In the genomic region with DNA sequence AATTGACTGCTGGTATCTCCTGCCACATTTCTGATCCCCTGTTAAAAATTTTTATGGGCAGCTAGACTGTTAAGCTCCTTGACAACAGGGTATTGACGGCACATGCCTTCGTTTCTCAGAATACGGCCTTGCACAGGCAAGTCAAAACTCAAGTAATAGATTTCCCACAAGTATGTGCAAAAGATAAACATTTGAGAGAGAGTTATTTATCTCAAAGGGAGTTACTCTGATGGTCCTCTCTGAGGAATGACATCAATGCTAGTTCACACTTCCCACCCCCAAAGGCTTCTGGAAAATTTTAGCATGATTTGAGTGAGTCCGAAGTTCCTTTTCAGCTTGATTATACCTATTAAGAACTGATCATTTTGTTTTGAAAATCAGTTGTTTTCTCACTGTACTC, we compare ENCODE assay signal across 16 cellular contexts.
DNase-seq lines count a peak whose midpoint lies in the region; ATAC-seq and TF ChIP-seq lines count a peak whose summit lies in the region.
"Had no signal": no experiment of that assay in that cellular context is flagged by ENCODE, and none has a peak within 500 bp of the region (broad histone marks: within the 10 kb centered on the region; RNA-seq: fewer than 3 reads in every experiment).

No MANE protein-coding gene starts in this region.

- H3K36me3 ChIP-seq in IMR-90 (ENCODE audit: control insufficient read depth, insufficient read depth, low read length) (no peaks in the 10 kb centered on the region), esophagus muscularis mucosa (no peaks in the 10 kb centered on the region), smooth muscle cell (ENCODE audit: low read depth) (no peaks in the 10 kb centered on the region)

- no peak overlapping the region for H4K91ac ChIP-seq in IMR-90 (ENCODE audit: insufficient read depth, low read depth, low read length)

- H3K4me1 ChIP-seq in IMR-90 (ENCODE audit: control insufficient read depth, insufficient read depth, low read length) (peaks cover 5% of the 10 kb centered on the region), esophagus muscularis mucosa (peaks cover 0 to 16% (median 7%) of the 10 kb centered on the region in 4 donors), smooth muscle cell (ENCODE audit: low read depth) (no peaks in the 10 kb centered on the region)
- H3K4me1 ChIP-seq: Caco-2 had no signal

- no peaks in the 10 kb centered on the region for H3K9me3 Mint-ChIP-seq in glutamatergic neuron (ENCODE audit: unreplicated experiment)

- H3K4me3 ChIP-seq in IMR-90 (ENCODE audit: insufficient read depth, low read depth, low read length), result no peak overlapping the region
- no peak overlapping the region for H3K4me3 ChIP-seq in esophagus muscularis mucosa
- H3K4me3 ChIP-seq in smooth muscle cell, result no peak overlapping the region

- no peaks in the 10 kb centered on the region for H3K9me1 ChIP-seq in IMR-90 (ENCODE audit: insufficient read depth, low read length)

- H3K18ac ChIP-seq in IMR-90 (ENCODE audit: low read depth, low read length), result no peak overlapping the region; the same call in 1 of the 2 replicates

- no peak overlapping the region for H3K27ac Mint-ChIP-seq in glutamatergic neuron (ENCODE audit: unreplicated experiment)
- H3K27ac Mint-ChIP-seq: CD4-positive, alpha-beta T cell; HFFc6 had no signal

- H4K20me1 ChIP-seq in IMR-90 (ENCODE audit: insufficient read depth, low read length) (no peaks in the 10 kb centered on the region), smooth muscle cell (ENCODE audit: low read depth) (no peaks in the 10 kb centered on the region)

- H3K56ac ChIP-seq in IMR-90 (ENCODE audit: extremely low read depth, insufficient read depth, low read length), result no peak overlapping the region

- DNase-seq in IMR-90 (peak; percentile 73), esophagus muscularis mucosa (ENCODE audit: extremely low spot score) (no peak), hepatic stellate cell (ENCODE audit: low spot score) (peak; percentile 21), smooth muscle cell (lab: John Stamatoyannopoulos, UW; ENCODE audit: unreplicated experiment) (no peak), left lobe of liver (ENCODE audit: low spot score) (no peak), glutamatergic neuron (no peak)
- DNase-seq: AML-193; Caco-2; CD4-positive, alpha-beta T cell; GOT3; H7; HFFc6 had no signal

- in situ Hi-C loops in IMR-90 (cut with MboI; ENCODE audit: low sequenced_read_pairs), result no loop called here

- no peak overlapping the region for H2BK15ac ChIP-seq in IMR-90 (ENCODE audit: low read depth, low read length)

- no peak overlapping the region for H3K9ac ChIP-seq in IMR-90 (ENCODE audit: low read depth, low read length)
- H3K9ac ChIP-seq in smooth muscle cell (ENCODE audit: low read depth), result no peak overlapping the region

- POLR2A ChIA-PET in IMR-90 (lab: Charles Lee; ENCODE audit: unreplicated experiment), result no interaction called here

- H3K4ac ChIP-seq in IMR-90 (ENCODE audit: low read depth, low read length), result no peak overlapping the region

- H3K27me3 Mint-ChIP-seq in glutamatergic neuron (ENCODE audit: unreplicated experiment), result no peaks in the 10 kb centered on the region

- WGBS in IMR-90 (ENCODE audit: extremely low coverage in 2 of 2, insufficient read length in 1 of 2), 2 experiments, result no CpG with 5 or more reads among the region's 4 CpGs
- 39% methylated on average over 4 of the region's 4 CpGs for WGBS in esophagus muscularis mucosa
- 15% methylated on average over 4 of the region's 4 CpGs for WGBS in smooth muscle cell (ENCODE audit: low lambda C conversion rate)

- no peak overlapping the region for H2BK120ac ChIP-seq in IMR-90 (ENCODE audit: low read depth, low read length)

- H3K27me3 ChIP-seq in IMR-90 (ENCODE audit: control insufficient read depth, insufficient read depth, low read length) (peaks cover 20% of the 10 kb centered on the region), esophagus muscularis mucosa (no peaks in the 10 kb centered on the region), smooth muscle cell (ENCODE audit: low read depth) (no peaks in the 10 kb centered on the region)

- BruUV-seq in IMR-90 (replicated peaks; lab: Mats Ljungman, UMichigan), result no TSS peak

- dilution Hi-C loops in IMR-90 (cut with HindIII; ENCODE audit: low sequenced_read_pairs, unreplicated experiment), result no loop called here

- CTCF ChIA-PET in IMR-90 (lab: Yijun Ruan, JAX), result no interaction called here

- H3K36me3 Mint-ChIP-seq in glutamatergic neuron (ENCODE audit: unreplicated experiment), result peaks cover 7% of the 10 kb centered on the region

- no peak overlapping the region for H2BK5ac ChIP-seq in IMR-90 (ENCODE audit: low read depth, low read length, poor library complexity, severe bottlenecking)

- H2AK9ac ChIP-seq in IMR-90 (replicated peaks; ENCODE audit: low read depth, low read length, poor library complexity), result no peak overlapping the region

- H3K27ac ChIP-seq in IMR-90 (ENCODE audit: insufficient read depth, low read length) (no peak overlapping the region), esophagus muscularis mucosa (replicated peaks in 1 of 4) (peak overlapping the region in 3 of 4 donors; percentile 11 to 50 (median 37)), smooth muscle cell (ENCODE audit: low read depth) (no peak overlapping the region)
- H3K27ac ChIP-seq: C4-2B had no signal

- H3K79me1 ChIP-seq in IMR-90 (ENCODE audit: low read depth in 1 of 2, low read length in 2 of 2), result no peaks in the 10 kb centered on the region

- H3K23ac ChIP-seq in IMR-90 (ENCODE audit: low read depth, low read length), result no peak overlapping the region

- H3K14ac ChIP-seq in IMR-90 (replicated peaks; ENCODE audit: low read depth, low read length), result no peak overlapping the region

- no peaks in the 10 kb centered on the region for H3K79me2 ChIP-seq in smooth muscle cell (ENCODE audit: low read depth)

- TF ChIP-seq CTCF in IMR-90 (conservative IDR thresholded peaks at IDR 0.05; ENCODE audit: low read depth, low read length), result no peak
- no peak for TF ChIP-seq CTCF in esophagus muscularis mucosa (IDR thresholded peaks at IDR 0.05)
- no peak for TF ChIP-seq CTCF in smooth muscle cell (IDR thresholded peaks at IDR 0.05; ENCODE audit: borderline replicate concordance, insufficient read depth, poor library complexity, severe bottlenecking)
- TF ChIP-seq CTCF in glutamatergic neuron (IDR thresholded peaks at IDR 0.05; ENCODE audit: partially characterized antibody, unreplicated experiment), result no peak

- H2AK5ac ChIP-seq in IMR-90 (ENCODE audit: low read depth, low read length), result no peak overlapping the region

- peak overlapping the region; percentile 42; the same call in 1 of the 2 replicates for H3K4me2 ChIP-seq in IMR-90 (ENCODE audit: low read depth, low read length)
- H3K4me2 ChIP-seq in smooth muscle cell, result peak overlapping the region; percentile 1

- no peak for TF ChIP-seq RAD21 in IMR-90 (IDR thresholded peaks at IDR 0.05; ENCODE audit: low read length)

- no peaks in the 10 kb centered on the region for H3K4me1 Mint-ChIP-seq in glutamatergic neuron (ENCODE audit: low read depth, unreplicated experiment)

- ATAC-seq in IMR-90 (ENCODE audit: low read depth), result peak; percentile 95
- ATAC-seq in left lobe of liver, result no peak
- ATAC-seq in activated CD4-positive, CD25-positive, alpha-beta regulatory T cell treated with anti-CD3 and anti-CD28 coated beads, Interleukin-2, amount 50 U/mL, for 24 hours, result no peak
- ATAC-seq: HCT116, HepG2 had no signal

- H4K8ac ChIP-seq in IMR-90 (ENCODE audit: low read depth in 2 of 2, low read length in 2 of 2), result no peak overlapping the region

- H3K9me3 ChIP-seq in IMR-90 (ENCODE audit: control insufficient read depth, insufficient read depth, low read length) (peaks cover 13% of the 10 kb centered on the region), esophagus muscularis mucosa (peaks cover 0 to 11% (median 7%) of the 10 kb centered on the region in 4 donors), smooth muscle cell (replicated peaks; ENCODE audit: low read depth) (no peaks in the 10 kb centered on the region)

- TF ChIP-seq POLR2A in IMR-90 (IDR thresholded peaks at IDR 0.05; ENCODE audit: low read depth, low read length) (no peak), esophagus muscularis mucosa (IDR thresholded peaks at IDR 0.05; ENCODE audit: low read depth) (no peak)

- no peak overlapping the region for H2BK20ac ChIP-seq in IMR-90 (ENCODE audit: low read depth, low read length)

- no peak overlapping the region for H3K4me3 Mint-ChIP-seq in glutamatergic neuron (ENCODE audit: unreplicated experiment)
- H3K4me3 Mint-ChIP-seq: CD4-positive, alpha-beta T cell; HFFc6 had no signal

- peaks cover 10% of the 10 kb centered on the region for H3F3A ChIP-seq in smooth muscle cell (ENCODE audit: low read depth)

- TF ChIP-seq EP300 in esophagus muscularis mucosa (IDR thresholded peaks at IDR 0.05), result no peak

- H4K5ac ChIP-seq in IMR-90 (ENCODE audit: low read depth, low read length), result no peak overlapping the region

- intact Hi-C loops in IMR-90 (cut with micrococcal nuclease), result no loop called here
- intact Hi-C loops in esophagus muscularis mucosa (cut with DNase I), result no loop called here

- H2AFZ ChIP-seq in IMR-90 (replicated peaks; ENCODE audit: low read length, poor library complexity), result no peak overlapping the region
- H2AFZ ChIP-seq in smooth muscle cell (ENCODE audit: low read depth), result no peak overlapping the region

TF ChIP-seq in IMR-90, 13 proteins besides CTCF, POLR2A, EP300 and RAD21:
- TF ChIP-seq CEBPB (IDR thresholded peaks at IDR 0.05; ENCODE audit: low read depth, low read length) (no peak), FOS (IDR thresholded peaks at IDR 0.05; ENCODE audit: low read depth, low read length) (no peak), SMC3 (IDR thresholded peaks at IDR 0.05; ENCODE audit: low read depth, low read length) (no peak)

Comparison
In these comparisons a context has a peak if more than half of its experiments do, and no peak if none do; other contexts are left out.
1. DNase-seq: peak in IMR-90 (single experiment) and hepatic stellate cell (single experiment); none in esophagus muscularis mucosa (single experiment), smooth muscle cell (single experiment), left lobe of liver (single experiment) and glutamatergic neuron (single experiment).
2. H3K27ac ChIP-seq: peak in esophagus muscularis mucosa (3 of 4); none in IMR-90 (single experiment) and smooth muscle cell (single experiment).